ENCODE assay signal across 35 cellular contexts in genomic region chr2:156959481-156959880, GRCh38.
"Had no signal": no experiment of that assay in that cellular context is flagged by ENCODE, and none has a peak within 500 bp of the region (broad histone marks: within the 10 kb centered on the region; RNA-seq: fewer than 3 reads in every experiment).

No MANE protein-coding gene starts in this region.

- H3K4me1 ChIP-seq: adrenal gland, ascending aorta, breast epithelium had no signal

- H3K36me3 ChIP-seq: adrenal gland, ascending aorta, breast epithelium, cardiac muscle cell, WERI-Rb-1 had no signal

- DNase-seq: activated B cell treated with CpG ODN at 0.5 μM for 24 hours; activated CD4-positive, alpha-beta T cell treated with anti-CD3 and anti-CD28 coated beads for 48 hours; activated CD4-positive, alpha-beta T cell treated with anti-CD3 and anti-CD28 coated beads, Interleukin-2, amount 50 U/mL, for 1 hour; activated CD4-positive, alpha-beta T cell treated with anti-CD3 and anti-CD28 coated beads, Interleukin-2, amount 50 U/mL, for 48 hours; activated CD8-positive, alpha-beta memory T cell treated with anti-CD3 and anti-CD28 coated beads for 24 hours; activated CD8-positive, alpha-beta T cell treated with anti-CD3 and anti-CD28 coated beads for 36 hours; activated effector memory CD4-positive, alpha-beta T cell treated with anti-CD3 and anti-CD28 coated beads, Interleukin-2, amount 50 U/mL, for 16 hours; activated naive CD4-positive, alpha-beta T cell treated with anti-CD3 and anti-CD28 coated beads for 36 hours; activated naive CD8-positive, alpha-beta T cell treated with anti-CD3 and anti-CD28 coated beads for 36 hours; activated naive CD8-positive, alpha-beta T cell treated with anti-CD3 and anti-CD28 coated beads, Interleukin-2, amount 50 U/mL, for 24 hours; activated T-cell treated with anti-CD3 and anti-CD28 coated beads, Interleukin-2, amount 50 U/mL, for 4 hours; adrenal gland; amygdala; central memory CD4-positive, alpha-beta T cell; cerebellar nuclear complex; dorsolateral prefrontal cortex; effector memory CD4-positive, alpha-beta T cell; endodermal cell; foreskin fibroblast; T-helper 1 cell; T-helper 17 cell; T1000; WERI-Rb-1 had no signal

- H3K27ac ChIP-seq: adrenal gland, ascending aorta, breast epithelium, cardiac muscle cell, coronary artery, dorsolateral prefrontal cortex, WERI-Rb-1 had no signal

- H3K36me3 Mint-ChIP-seq: activated naive CD4-positive, alpha-beta T cell treated with anti-CD3 and anti-CD28 coated beads, Interleukin-2, amount 50 U/mL, for 24 hours; activated naive CD8-positive, alpha-beta T cell treated with anti-CD3 and anti-CD28 coated beads for 36 hours; brain had no signal

- H3K4me3 Mint-ChIP-seq: activated B cell treated with CpG ODN at 0.5 μM for 24 hours; activated CD8-positive, alpha-beta T cell treated with anti-CD3 and anti-CD28 coated beads for 36 hours; activated naive CD4-positive, alpha-beta T cell treated with anti-CD3 and anti-CD28 coated beads for 36 hours; activated naive CD4-positive, alpha-beta T cell treated with anti-CD3 and anti-CD28 coated beads, Interleukin-2, amount 50 U/mL, for 24 hours; activated naive CD8-positive, alpha-beta T cell treated with anti-CD3 and anti-CD28 coated beads for 36 hours; activated naive CD8-positive, alpha-beta T cell treated with anti-CD3 and anti-CD28 coated beads, Interleukin-2, amount 50 U/mL, for 24 hours; activated T-cell treated with anti-CD3 and anti-CD28 coated beads, Interleukin-2, amount 50 U/mL, for 4 hours; activated T-helper 1 cell treated with anti-CD3 and anti-CD28 coated beads, Interleukin-12 subunit alpha, Interleukin-12 subunit beta, Interleukin-2, Interleukin-4 antibody, amounts not matched to agents 30 ng/mL and 10 ng/mL and 1 ng/mL, durations not matched to agents 14 hours and 24 hours and 36 hours; brain; dendritic cell treated with granulocyte-macrophage colony-stimulating factor and Interleukin-4, amounts not matched to agents 40 ng/mL and 50 ng/mL, for 4 days; endodermal cell; T-helper 17 cell; T-helper 2 cell treated with Interferon-gamma antibody and Interleukin-4, amounts not matched to agents 5 μg/mL and 100 μg/mL, for 36 hours had no signal

- H3K27ac Mint-ChIP-seq: activated B cell treated with CpG ODN at 0.5 μM for 24 hours; activated CD8-positive, alpha-beta T cell treated with anti-CD3 and anti-CD28 coated beads for 36 hours; activated naive CD4-positive, alpha-beta T cell treated with anti-CD3 and anti-CD28 coated beads for 36 hours; activated naive CD4-positive, alpha-beta T cell treated with anti-CD3 and anti-CD28 coated beads, Interleukin-2, amount 50 U/mL, for 24 hours; activated naive CD8-positive, alpha-beta T cell treated with anti-CD3 and anti-CD28 coated beads for 36 hours; activated naive CD8-positive, alpha-beta T cell treated with anti-CD3 and anti-CD28 coated beads, Interleukin-2, amount 50 U/mL, for 24 hours; activated T-helper 1 cell treated with anti-CD3 and anti-CD28 coated beads, Interleukin-12 subunit alpha, Interleukin-12 subunit beta, Interleukin-2, Interleukin-4 antibody, amounts not matched to agents 30 ng/mL and 10 ng/mL and 1 ng/mL, durations not matched to agents 14 hours and 24 hours and 36 hours; activated T-helper 2 cell treated with anti-CD3 and anti-CD28 coated beads, Interferon-gamma antibody, Interleukin-2, Interleukin-4, amounts not matched to agents 10 μg/mL and 5 μg/mL and 100 μg/mL, durations not matched to agents 14 hours and 24 hours and 36 hours; brain; dendritic cell treated with granulocyte-macrophage colony-stimulating factor and Interleukin-4, amounts not matched to agents 40 ng/mL and 50 ng/mL, for 4 days; endodermal cell; T-helper 17 cell; T-helper 2 cell treated with Interferon-gamma antibody and Interleukin-4, amounts not matched to agents 5 μg/mL and 100 μg/mL, for 36 hours had no signal

- H3K4me3 ChIP-seq: adrenal gland, ascending aorta, breast epithelium, cardiac muscle cell, coronary artery, dorsolateral prefrontal cortex had no signal

- H3K4me1 Mint-ChIP-seq: activated B cell treated with CpG ODN at 0.5 μM for 24 hours; activated naive CD4-positive, alpha-beta T cell treated with anti-CD3 and anti-CD28 coated beads, Interleukin-2, amount 50 U/mL, for 24 hours; activated naive CD8-positive, alpha-beta T cell treated with anti-CD3 and anti-CD28 coated beads for 36 hours; activated naive CD8-positive, alpha-beta T cell treated with anti-CD3 and anti-CD28 coated beads, Interleukin-2, amount 50 U/mL, for 24 hours; brain; endodermal cell; T-helper 17 cell had no signal

- H3K9me3 Mint-ChIP-seq: activated B cell treated with CpG ODN at 0.5 μM for 24 hours; activated T-cell treated with anti-CD3 and anti-CD28 coated beads, Interleukin-2, amount 50 U/mL, for 4 hours; activated T-helper 1 cell treated with anti-CD3 and anti-CD28 coated beads, Interleukin-12 subunit alpha, Interleukin-12 subunit beta, Interleukin-2, Interleukin-4 antibody, amounts not matched to agents 30 ng/mL and 10 ng/mL and 1 ng/mL, durations not matched to agents 14 hours and 24 hours and 36 hours had no signal

- H3K27me3 Mint-ChIP-seq: activated B cell treated with CpG ODN at 0.5 μM for 24 hours; activated CD8-positive, alpha-beta T cell treated with anti-CD3 and anti-CD28 coated beads for 36 hours; activated naive CD4-positive, alpha-beta T cell treated with anti-CD3 and anti-CD28 coated beads, Interleukin-2, amount 50 U/mL, for 24 hours; activated naive CD8-positive, alpha-beta T cell treated with anti-CD3 and anti-CD28 coated beads for 36 hours; activated naive CD8-positive, alpha-beta T cell treated with anti-CD3 and anti-CD28 coated beads, Interleukin-2, amount 50 U/mL, for 24 hours; brain; dendritic cell treated with granulocyte-macrophage colony-stimulating factor and Interleukin-4, amounts not matched to agents 40 ng/mL and 50 ng/mL, for 4 days; T-helper 17 cell had no signal

- ATAC-seq: activated CD4-positive, CD25-positive, alpha-beta regulatory T cell treated with anti-CD3 and anti-CD28 coated beads, Interleukin-2, amount 50 U/mL, for 24 hours; activated CD8-positive, alpha-beta T cell treated with anti-CD3 and anti-CD28 coated beads for 36 hours; activated naive CD8-positive, alpha-beta T cell treated with anti-CD3 and anti-CD28 coated beads, Interleukin-2, amount 50 U/mL, for 24 hours; activated T-cell treated with anti-CD3 and anti-CD28 coated beads, Interleukin-2, amount 50 U/mL, for 4 hours; esophagus mucosa; T-helper 17 cell had no signal

- H3K27me3 ChIP-seq: adrenal gland, ascending aorta, breast epithelium, cardiac muscle cell, dorsolateral prefrontal cortex had no signal
